In the genomic region with DNA sequence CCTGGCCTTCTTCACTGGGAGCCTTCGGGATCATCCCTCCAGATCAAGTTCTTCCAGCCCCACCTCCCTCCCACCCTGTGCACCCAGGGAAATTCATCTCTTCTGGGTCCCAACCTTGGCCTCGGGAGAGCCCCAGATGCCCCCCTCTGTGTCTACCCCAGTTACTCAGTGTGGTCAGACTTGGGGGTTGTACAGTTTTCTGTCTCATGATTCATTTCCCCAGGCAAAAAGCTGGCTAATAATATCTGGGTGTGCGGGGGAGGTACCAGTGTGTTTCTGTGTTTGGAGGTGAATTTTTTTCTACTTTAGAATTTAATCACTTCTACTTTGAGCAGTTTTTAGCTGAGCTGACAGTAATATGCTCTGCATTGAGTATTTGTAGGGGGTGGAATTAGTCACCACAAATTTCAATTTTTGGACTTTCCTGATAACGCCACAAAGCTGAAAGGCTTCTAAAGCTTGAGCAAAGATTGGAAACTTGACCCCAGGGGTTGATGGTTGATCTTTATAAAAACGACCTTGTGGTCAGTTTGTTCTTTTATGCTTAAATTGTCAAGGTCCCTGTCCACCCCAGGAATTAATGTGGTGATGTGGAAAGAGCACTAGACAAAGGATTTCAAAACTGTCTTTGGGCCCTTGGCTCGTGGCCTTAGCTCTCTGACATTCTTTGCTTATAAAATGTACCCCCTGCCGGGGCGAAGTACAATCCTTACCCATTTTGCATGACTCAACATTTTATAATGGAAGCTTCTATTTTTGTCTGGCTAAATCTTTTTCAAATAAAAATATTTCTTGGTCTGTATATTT, we compare ENCODE assay signal across 7 cellular contexts.
DNase-seq lines count a peak whose midpoint lies in the region; ATAC-seq and TF ChIP-seq lines count a peak whose summit lies in the region.

No MANE protein-coding gene starts in this region.

- TF ChIP-seq CTCF in OCI-LY3 (IDR thresholded peaks at IDR 0.05; ENCODE audit: low read depth, low read length) = no peak
- TF ChIP-seq CTCF in adrenal gland (IDR thresholded peaks at IDR 0.05) = peak in 1 of 6 experiments; percentile 7
- no peak for TF ChIP-seq CTCF in mucosa of descending colon (IDR thresholded peaks at IDR 0.05)
- no peak for TF ChIP-seq CTCF in uterus (IDR thresholded peaks at IDR 0.05)
- TF ChIP-seq CTCF in endothelial cell (IDR thresholded peaks at IDR 0.05; ENCODE audit: unreplicated experiment) = no peak

- no peak overlapping the region for H3K4me3 Mint-ChIP-seq in endothelial cell (ENCODE audit: unreplicated experiment)

- H4K20me1 ChIP-seq in OCI-LY3 (ENCODE audit: insufficient read depth, low read length) = peaks cover 4% of the 10 kb centered on the region; the same call in 1 of the 2 replicates

- no peak overlapping the region for H3K27ac Mint-ChIP-seq in endothelial cell (ENCODE audit: unreplicated experiment)

- H3K36me3 ChIP-seq in OCI-LY3 (replicated peaks; ENCODE audit: low read depth, low read length) = peaks cover 8% of the 10 kb centered on the region
- no peaks in the 10 kb centered on the region for H3K36me3 ChIP-seq in adrenal gland (replicated peaks in 1 of 2)
- no peaks in the 10 kb centered on the region for H3K36me3 ChIP-seq in mucosa of descending colon (ENCODE audit: low read depth)
- no peaks in the 10 kb centered on the region for H3K36me3 ChIP-seq in uterus

- peak overlapping the region; percentile 100 for H3K9ac ChIP-seq in OCI-LY3 (ENCODE audit: low read length)

- H2AFZ ChIP-seq in OCI-LY3 (ENCODE audit: low read depth, low read length) = no peak overlapping the region

- peak overlapping the region; percentile 98 for H3K4me2 ChIP-seq in OCI-LY3 (ENCODE audit: low read length)

- H3K4me1 Mint-ChIP-seq in endothelial cell (ENCODE audit: unreplicated experiment) = peaks cover 8% of the 10 kb centered on the region

- TF ChIP-seq POLR2A in adrenal gland (IDR thresholded peaks at IDR 0.05) (no peak), uterus (IDR thresholded peaks at IDR 0.05) (no peak)

- H3K27me3 ChIP-seq in OCI-LY3 (ENCODE audit: low read depth, low read length) (no peaks in the 10 kb centered on the region), adrenal gland (no peaks in the 10 kb centered on the region), uterus (no peaks in the 10 kb centered on the region)

- H3K4me3 ChIP-seq in OCI-LY3 (ENCODE audit: low read length) (peak overlapping the region; percentile 94), adrenal gland (no peak overlapping the region), mucosa of descending colon (no peak overlapping the region), uterus (no peak overlapping the region)

- 24 to 31% (median 25%) methylated on average over 8 of the region's 8 CpGs for WGBS in adrenal gland, 4 donors

- H3K27ac ChIP-seq in OCI-LY3 (ENCODE audit: low read length) (peak overlapping the region; percentile 100), adrenal gland (peak overlapping the region; percentile 81 to 98 (median 86)), uterus (peak overlapping the region; percentile 71 to 86)

- H3K79me2 ChIP-seq in OCI-LY3 (ENCODE audit: low read length) = peaks cover 41% of the 10 kb centered on the region

- ATAC-seq in GM18858 (IDR thresholded peaks at IDR 0.05; ENCODE audit: unreplicated experiment) = peak; percentile 77
- ATAC-seq in HG02642 (IDR thresholded peaks at IDR 0.05; ENCODE audit: poor library complexity, unreplicated experiment) = peak; percentile 81
- peak; percentile 61 for ATAC-seq in mucosa of descending colon

- H3K4me1 ChIP-seq in OCI-LY3 (ENCODE audit: low read length) (peaks cover 71% of the 10 kb centered on the region), adrenal gland (replicated peaks in 1 of 2) (peaks cover 24 to 35% of the 10 kb centered on the region in 2 donors), mucosa of descending colon (ENCODE audit: low read depth) (no peaks in the 10 kb centered on the region), uterus (peaks cover 4 to 10% of the 10 kb centered on the region in 2 donors)

- no peaks in the 10 kb centered on the region for H3K9me3 Mint-ChIP-seq in endothelial cell (ENCODE audit: unreplicated experiment)

- DNase-seq in adrenal gland = peak; percentile 44 to 88 (median 79)
- no peak for DNase-seq in mucosa of descending colon
- peak; percentile 55 to 64 for DNase-seq in uterus
- DNase-seq in endothelial cell (ENCODE audit: low spot score) = no peak

- H3K27me3 Mint-ChIP-seq in endothelial cell (ENCODE audit: unreplicated experiment) = peaks cover 1% of the 10 kb centered on the region

- H3K9me3 ChIP-seq in OCI-LY3 (ENCODE audit: insufficient read depth, low read length) = no peaks in the 10 kb centered on the region
- H3K9me3 ChIP-seq in adrenal gland (replicated peaks in 1 of 3) = no peaks in the 10 kb centered on the region
- H3K9me3 ChIP-seq in mucosa of descending colon = no peaks in the 10 kb centered on the region
- H3K9me3 ChIP-seq in uterus = no peaks in the 10 kb centered on the region

- H3K36me3 Mint-ChIP-seq in endothelial cell (ENCODE audit: low read depth, unreplicated experiment) = no peaks in the 10 kb centered on the region

- intact Hi-C loops in adrenal gland (cut with DNase I) = loop anchor here in 1 of 2 donors (5.0 kb wide), 1 partner anchor 399 kb away; no protein-coding TSS in a partner anchor
- intact Hi-C loops in mucosa of descending colon (cut with DNase I, micrococcal nuclease) = no loop called here
- intact Hi-C loops in uterus (cut with DNase I; ENCODE audit: low total_unique reads) = no loop called here

Comparison
In these comparisons a context has a peak if more than half of its experiments do, and no peak if none do; other contexts are left out.
1. DNase-seq: peak in adrenal gland (7 of 7) and uterus (2 of 2); none in mucosa of descending colon (0 of 3) and endothelial cell (single experiment).
2. Peak in every context shown above with its lines, with median percentiles within 50 percentile points of each other: ATAC-seq and H3K27ac ChIP-seq.